Comparison of ENCODE assay signal across 29 cellular contexts in the genomic region with DNA sequence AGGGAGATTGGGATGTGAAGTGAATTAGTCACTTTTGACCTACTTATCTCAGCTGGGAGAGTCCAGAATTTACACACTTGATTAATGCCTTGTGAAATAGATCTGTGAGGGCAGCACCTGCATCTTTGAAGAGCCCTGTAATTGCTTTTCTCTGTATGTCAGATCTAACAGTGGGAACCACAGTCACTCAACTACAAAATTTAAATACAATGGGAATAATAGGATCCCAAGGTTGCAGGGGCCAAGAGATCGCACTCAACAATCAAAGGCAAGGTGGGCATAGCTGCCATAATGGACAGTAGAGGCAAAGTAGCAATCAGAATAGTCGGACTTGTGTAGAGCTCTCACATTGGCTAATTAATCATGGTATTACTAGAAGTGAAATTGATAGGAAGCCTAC.
"Had no signal": no experiment of that assay in that cellular context is flagged by ENCODE, and none has a peak within 500 bp of the region (broad histone marks: within the 10 kb centered on the region; RNA-seq: fewer than 3 reads in every experiment).

No MANE protein-coding gene starts in this region.

- H3K4me3 ChIP-seq: adrenal gland, ascending aorta, body of pancreas, breast epithelium, cardiac muscle cell had no signal

- DNase-seq: activated effector memory CD4-positive, alpha-beta T cell treated with anti-CD3 and anti-CD28 coated beads, Interleukin-2, amount 50 U/mL, for 16 hours; activated effector memory CD4-positive, alpha-beta T cell treated with Interleukin-2 at 50 U/mL for 16 hours; activated gamma-delta T cell; activated gamma-delta T cell treated with Interleukin-2 at 50 U/mL for 16 hours; activated naive CD4-positive, alpha-beta T cell; activated naive CD4-positive, alpha-beta T cell treated with anti-CD3 and anti-CD28 coated beads for 36 hours; activated naive CD4-positive, alpha-beta T cell treated with anti-CD3 and anti-CD28 coated beads, Interleukin-2, amount 10 ng/mL, durations not matched to agents 7 days and 5 days; activated naive CD4-positive, alpha-beta T cell treated with anti-CD3 and anti-CD28 coated beads, Interleukin-2, amount 50 U/mL, for 16 hours; activated naive CD4-positive, alpha-beta T cell treated with Interleukin-2 at 50 U/mL for 16 hours; activated naive CD8-positive, alpha-beta T cell treated with anti-CD3 and anti-CD28 coated beads for 36 hours; activated naive CD8-positive, alpha-beta T cell treated with anti-CD3 and anti-CD28 coated beads, Interleukin-2, amount 10 ng/mL, durations not matched to agents 7 days and 5 days; activated naive CD8-positive, alpha-beta T cell treated with anti-CD3 and anti-CD28 coated beads, Interleukin-2, amount 50 U/mL, for 24 hours; activated T-cell treated with anti-CD3 and anti-CD28 coated beads, Interleukin-2, amount 50 U/mL, for 1 hour; activated T-cell treated with anti-CD3 and anti-CD28 coated beads, Interleukin-2, amount 50 U/mL, for 24 hours; activated T-cell treated with anti-CD3 and anti-CD28 coated beads, Interleukin-2, amount 50 U/mL, for 4 hours; activated T-cell treated with anti-CD3 and anti-CD28 coated beads, Interleukin-2, amount 50 U/mL, for 48 hours; activated T-cell treated with anti-CD3 and anti-CD28 coated beads, Interleukin-2, amount 50 U/mL, for 72 hours; adrenal gland; amniotic stem cell; amygdala; anterior cingulate cortex; aorta; body of pancreas; brain microvascular endothelial cell; caudate nucleus; cerebellar nuclear complex had no signal

- H3K36me3 ChIP-seq: adrenal gland, ascending aorta, brain microvascular endothelial cell, breast epithelium, cardiac muscle cell had no signal

- H3K4me1 ChIP-seq: adrenal gland, ascending aorta, body of pancreas, breast epithelium had no signal

- H3K27ac ChIP-seq: adrenal gland, ascending aorta, body of pancreas, brain microvascular endothelial cell, breast epithelium, cardiac muscle cell had no signal
